16 cellular contexts compared by ENCODE assay signal in the genomic region with DNA sequence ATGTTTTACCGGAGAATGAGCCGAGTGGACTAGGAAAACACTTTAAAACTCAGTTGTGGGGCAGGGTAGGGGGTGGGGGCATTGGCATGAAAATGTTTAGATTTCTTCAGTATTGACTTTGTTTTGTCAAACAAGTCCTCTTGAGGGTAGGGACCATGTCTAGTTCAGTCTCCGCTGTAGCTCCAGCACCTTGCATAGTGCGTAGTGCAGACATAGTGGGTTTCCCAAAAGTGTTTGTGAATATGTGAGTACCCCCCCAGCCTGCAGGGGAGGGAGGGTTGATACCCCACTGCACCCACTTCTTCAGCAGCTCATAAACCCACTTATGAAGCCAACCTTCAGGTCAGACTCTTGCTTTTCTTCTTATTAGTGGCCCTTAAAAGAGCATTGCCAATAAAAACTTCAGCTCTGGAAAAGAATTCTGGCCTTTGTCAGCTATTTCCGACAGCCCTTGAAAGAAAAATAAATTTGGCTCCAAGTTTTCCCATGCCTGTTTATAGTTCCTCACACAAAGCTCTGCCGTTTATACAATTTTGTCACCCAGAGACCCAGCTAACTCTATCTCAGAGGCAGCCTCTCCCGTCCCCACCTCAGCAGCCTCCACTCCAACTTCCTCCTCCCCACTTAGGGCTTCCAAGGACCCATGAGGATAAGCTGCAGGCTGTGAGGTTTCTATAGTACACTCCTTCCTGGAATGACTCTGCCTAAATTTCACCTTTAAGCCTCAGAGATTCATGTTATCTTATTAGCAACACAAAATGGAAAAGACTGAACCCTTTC.
DNase-seq lines count a peak whose midpoint lies in the region; ATAC-seq, FAIRE-seq and TF ChIP-seq lines count a peak whose summit lies in the region.
"Had no signal": no experiment of that assay in that cellular context is flagged by ENCODE, and none has a peak within 500 bp of the region (broad histone marks: within the 10 kb centered on the region; RNA-seq: fewer than 3 reads in every experiment).

No MANE protein-coding gene starts in this region.

- TF ChIP-seq EP300 in H1 (IDR thresholded peaks at IDR 0.05; ENCODE audit: borderline replicate concordance in 1 of 2, low read depth in 2 of 2, low read length in 2 of 2) = no peak

- peak overlapping the region; percentile 31 for H4K5ac ChIP-seq in H1 (ENCODE audit: insufficient read length, low read depth, low read length)

- H3K79me2 ChIP-seq in H1 (ENCODE audit: control insufficient read depth in 1 of 2, insufficient read depth in 2 of 2, low read length in 2 of 2) = no peaks in the 10 kb centered on the region
- H3K79me2 ChIP-seq: parathyroid adenoma had no signal

- H3K4me3 ChIP-seq in H1 (ENCODE audit: extremely low read depth in 1 of 4, insufficient read depth in 2 of 4, low read depth in 3 of 4, low read length in 4 of 4) = no peak overlapping the region
- H3K4me3 ChIP-seq: colonic mucosa had no signal

- peak overlapping the region; percentile 7 for H2BK120ac ChIP-seq in H1 (replicated peaks; ENCODE audit: low read depth, low read length)

- CTCF ChIA-PET in H1 (lab: Charles Lee; ENCODE audit: partially characterized antibody) = interaction anchor here (0.6 to 12.1 kb wide), 36 partner anchors 8 to 146 kb away, joined by 3 to 154 read pairs (median 5); no protein-coding TSS in a partner anchor
- CTCF ChIA-PET in activated CD8-positive, alpha-beta memory T cell treated with anti-CD3 and anti-CD28 coated beads, Interleukin-2, amount 10 ng/mL, durations not matched to agents 7 days and 5 days (lab: Charles Lee) = interaction anchor here (0.6 to 3.2 kb wide), 17 partner anchors 9 to 620 kb away, joined by 3 to 44 read pairs (median 4); a partner anchor contains a TSS

- H3K27ac Mint-ChIP-seq in mesothelial cell of epicardium (peak overlapping the region; percentile 60), endothelial cell (ENCODE audit: unreplicated experiment) (no peak overlapping the region)
- no peak overlapping the region for H3K27ac Mint-ChIP-seq in activated CD8-positive, alpha-beta memory T cell treated with anti-CD3 and anti-CD28 coated beads, Interleukin-2, amount 10 ng/mL, durations not matched to agents 7 days and 5 days
- H3K27ac Mint-ChIP-seq: CD8-positive, alpha-beta T cell; T-helper 1 cell treated with Interleukin-12 subunit alpha and Interleukin-12 subunit beta and Interleukin-4 antibody, amounts not matched to agents 30 μg/mL and 1 μg/mL, for 36 hours had no signal

- H3K14ac ChIP-seq in H1 (ENCODE audit: insufficient read length) = no peak overlapping the region

- no peaks in the 10 kb centered on the region for H4K20me1 ChIP-seq in H1 (replicated peaks in 1 of 2; ENCODE audit: control insufficient read depth in 1 of 2, insufficient read depth in 2 of 2, low read length in 2 of 2)

- peak overlapping the region; percentile 6; the same call in 1 of the 2 replicates for H3K27ac ChIP-seq in H1 (ENCODE audit: low read depth, low read length)
- H3K27ac ChIP-seq: colonic mucosa, HL-60, KMS-11, parathyroid adenoma had no signal

- H3K36me3 ChIP-seq in H1 (ENCODE audit: control insufficient read depth in 2 of 4, insufficient read depth in 4 of 4, low read length in 3 of 4) = no peaks in the 10 kb centered on the region
- H3K36me3 ChIP-seq: colonic mucosa had no signal

- H2AFZ ChIP-seq in H1 (ENCODE audit: low read length) = peak overlapping the region; percentile 48; the same call in 1 of the 2 replicates
- H2AFZ ChIP-seq: parathyroid adenoma had no signal

- no peak overlapping the region for H3K4me3 Mint-ChIP-seq in mesothelial cell of epicardium
- H3K4me3 Mint-ChIP-seq in activated CD8-positive, alpha-beta memory T cell treated with anti-CD3 and anti-CD28 coated beads, Interleukin-2, amount 10 ng/mL, durations not matched to agents 7 days and 5 days = no peak overlapping the region
- no peak overlapping the region for H3K4me3 Mint-ChIP-seq in endothelial cell (ENCODE audit: unreplicated experiment)
- H3K4me3 Mint-ChIP-seq: CD8-positive, alpha-beta T cell; T-helper 1 cell treated with Interleukin-12 subunit alpha and Interleukin-12 subunit beta and Interleukin-4 antibody, amounts not matched to agents 30 μg/mL and 1 μg/mL, for 36 hours had no signal

- TF ChIP-seq RAD21 in H1 (IDR thresholded peaks at IDR 0.05 in 1 of 2, conservative IDR thresholded peaks at IDR 0.05 in 1 of 2; ENCODE audit: low read depth in 2 of 2, low read length in 2 of 2) = no peak

- POLR2A ChIA-PET in H1 (lab: Charles Lee; ENCODE audit: partially characterized antibody) = interaction anchor here (0.5 to 1.7 kb wide), 7 partner anchors 55 to 273 kb away, joined by 3 to 6 read pairs (median 4); no protein-coding TSS in a partner anchor

- no peak overlapping the region for H3K4ac ChIP-seq in H1 (replicated peaks; ENCODE audit: insufficient read length, low read depth, low read length)

- no peak overlapping the region for H3K23ac ChIP-seq in H1 (ENCODE audit: insufficient read length)

- H2BK20ac ChIP-seq in H1 (ENCODE audit: low read length) = peak overlapping the region; percentile 6; the same call in 1 of the 2 replicates

- peaks cover 9 to 23% (median 15%) of the 10 kb centered on the region in 4 experiments for H3K4me1 ChIP-seq in H1 (replicated peaks in 1 of 4; ENCODE audit: control insufficient read depth in 3 of 4, insufficient read depth in 4 of 4, low read length in 3 of 4)
- H3K4me1 ChIP-seq: colonic mucosa, parathyroid adenoma had no signal

- ATAC-seq in left cardiac atrium (peak; percentile 15 to 59), HG02840 (IDR thresholded peaks at IDR 0.05; ENCODE audit: low FRiP score, unreplicated experiment) (no peak)
- ATAC-seq in activated CD8-positive, alpha-beta memory T cell treated with anti-CD3 and anti-CD28 coated beads, Interleukin-2, amount 10 ng/mL, durations not matched to agents 7 days and 5 days = no peak

- no peak overlapping the region for H3K9ac ChIP-seq in H1 (replicated peaks in 1 of 4; ENCODE audit: extremely low read depth in 1 of 4, low read depth in 3 of 4, low read length in 3 of 4)
- H3K9ac ChIP-seq: KMS-11, parathyroid adenoma had no signal

- H4K91ac ChIP-seq in H1 (replicated peaks; ENCODE audit: insufficient read length, low read length) = peak overlapping the region; percentile 78

- no peak for DNase-seq in left cardiac atrium
- no peak for DNase-seq in cardiac septum (ENCODE audit: low spot score)
- DNase-seq in H1 (ENCODE audit: low read depth in 1 of 2, low spot score in 2 of 2) = no peak
- no peak for DNase-seq in mesothelial cell of epicardium (ENCODE audit: low spot score in 2 of 2, unreplicated experiment in 2 of 2)
- no peak for DNase-seq in activated CD8-positive, alpha-beta memory T cell treated with anti-CD3 and anti-CD28 coated beads, Interleukin-2, amount 10 ng/mL, durations not matched to agents 7 days and 5 days
- DNase-seq in NCI-H146 (lab: John Stamatoyannopoulos, UW) = no peak
- no peak for DNase-seq in endothelial cell (ENCODE audit: low spot score)
- DNase-seq: activated gamma-delta T cell, glutamatergic neuron had no signal

- no peaks in the 10 kb centered on the region for H3K23me2 ChIP-seq in H1 (ENCODE audit: low read depth, low read length)

- H3K36me3 Mint-ChIP-seq in mesothelial cell of epicardium (no peaks in the 10 kb centered on the region), endothelial cell (ENCODE audit: low read depth, unreplicated experiment) (no peaks in the 10 kb centered on the region)
- no peaks in the 10 kb centered on the region for H3K36me3 Mint-ChIP-seq in activated CD8-positive, alpha-beta memory T cell treated with anti-CD3 and anti-CD28 coated beads, Interleukin-2, amount 10 ng/mL, durations not matched to agents 7 days and 5 days
- H3K36me3 Mint-ChIP-seq: CD8-positive, alpha-beta T cell had no signal

- WGBS in H1 (ENCODE audit: extremely low coverage in 1 of 2, insufficient coverage in 1 of 2, insufficient read length in 1 of 2, insufficient replicate concordance in 2 of 2, low coverage in 1 of 2, low lambda C conversion rate in 2 of 2, missing lambda C conversion rate in 1 of 2), 2 experiments = 75% methylated on average over 7 of the region's 7 CpGs; no CpG with 5 or more reads in 1 of the 2 experiments

- no peaks in the 10 kb centered on the region for H3K79me1 ChIP-seq in H1 (ENCODE audit: low read depth, low read length)

- no peak for TF ChIP-seq POLR2A in H1 (IDR thresholded peaks at IDR 0.05; ENCODE audit: control extremely low read depth in 1 of 2, low read depth in 2 of 2, low read length in 2 of 2)

- no peak overlapping the region; the same call in 1 of the 2 replicates for H4K8ac ChIP-seq in H1 (ENCODE audit: extremely low read depth, insufficient read depth, low read length)

- H3K4me2 ChIP-seq in H1 (ENCODE audit: insufficient read depth in 1 of 2, low read depth in 2 of 2, low read length in 2 of 2) = no peak overlapping the region
- H3K4me2 ChIP-seq: KMS-11 had no signal

- H2BK5ac ChIP-seq in H1 (ENCODE audit: low read depth, low read length) = peak overlapping the region; percentile 61; the same call in 1 of the 2 replicates

- no peaks in the 10 kb centered on the region for H3K9me3 ChIP-seq in H1 (ENCODE audit: insufficient read depth in 2 of 2, low read depth in 1 of 2, low read length in 1 of 2)
- H3K9me3 ChIP-seq: colonic mucosa had no signal

- H3K27me3 Mint-ChIP-seq in mesothelial cell of epicardium (ENCODE audit: low read depth) = peaks cover 1% of the 10 kb centered on the region
- peaks cover 15% of the 10 kb centered on the region for H3K27me3 Mint-ChIP-seq in activated CD8-positive, alpha-beta memory T cell treated with anti-CD3 and anti-CD28 coated beads, Interleukin-2, amount 10 ng/mL, durations not matched to agents 7 days and 5 days
- H3K27me3 Mint-ChIP-seq in endothelial cell (ENCODE audit: unreplicated experiment) = peaks cover 11% of the 10 kb centered on the region

- H3K56ac ChIP-seq in H1 (replicated peaks; ENCODE audit: insufficient read length, low read depth, low read length) = no peak overlapping the region

- H3K9me3 Mint-ChIP-seq in mesothelial cell of epicardium = no peaks in the 10 kb centered on the region
- no peaks in the 10 kb centered on the region for H3K9me3 Mint-ChIP-seq in activated CD8-positive, alpha-beta memory T cell treated with anti-CD3 and anti-CD28 coated beads, Interleukin-2, amount 10 ng/mL, durations not matched to agents 7 days and 5 days (ENCODE audit: low read depth)
- H3K9me3 Mint-ChIP-seq in endothelial cell (ENCODE audit: unreplicated experiment) = no peaks in the 10 kb centered on the region
- H3K9me3 Mint-ChIP-seq: CD8-positive, alpha-beta T cell; T-helper 1 cell treated with Interleukin-12 subunit alpha and Interleukin-12 subunit beta and Interleukin-4 antibody, amounts not matched to agents 30 μg/mL and 1 μg/mL, for 36 hours had no signal

- FAIRE-seq in H1 (lab: Jason Lieb, UNC) = no peak

- H2BK15ac ChIP-seq in H1 (ENCODE audit: low read length) = no peak overlapping the region

- peak overlapping the region; percentile 82; the same call in 1 of the 2 replicates for H2BK12ac ChIP-seq in H1 (ENCODE audit: low read depth, low read length)

- intact Hi-C loops in left cardiac atrium (cut with DNase I) (loop anchor here in 1 of 2 donors (2.0 kb wide), 1 partner anchor 92 kb away; no protein-coding TSS in a partner anchor), cardiac septum (cut with DNase I) (loop anchor here (2.0 to 5.0 kb wide), 2 partner anchors 92 to 111 kb away; a partner anchor contains a TSS)

- H3K27me3 ChIP-seq in H1 (replicated peaks in 1 of 4; ENCODE audit: control insufficient read depth in 3 of 4, extremely low read depth in 1 of 4, insufficient read depth in 3 of 4, low read length in 3 of 4) = no peaks in the 10 kb centered on the region
- H3K27me3 ChIP-seq: colonic mucosa had no signal

- TF ChIP-seq CTCF in H1 (IDR thresholded peaks at IDR 0.05; ENCODE audit: control extremely low read depth in 1 of 3, insufficient read depth in 1 of 3, low read depth in 1 of 3, low read length in 3 of 3) (no peak), mesothelial cell of epicardium (IDR thresholded peaks at IDR 0.05; ENCODE audit: unreplicated experiment) (no peak), endothelial cell (IDR thresholded peaks at IDR 0.05; ENCODE audit: unreplicated experiment) (no peak)

- H2AK5ac ChIP-seq in H1 (ENCODE audit: low read depth, low read length) = peak overlapping the region; percentile 42; the same call in 1 of the 2 replicates

- H3K18ac ChIP-seq in H1 (ENCODE audit: extremely low read depth, low read length) = no peak overlapping the region; the same call in 1 of the 2 replicates

- H3K4me1 Mint-ChIP-seq in mesothelial cell of epicardium (peaks cover 7% of the 10 kb centered on the region), endothelial cell (ENCODE audit: unreplicated experiment) (peaks cover 11% of the 10 kb centered on the region)
- peaks cover 7% of the 10 kb centered on the region for H3K4me1 Mint-ChIP-seq in activated CD8-positive, alpha-beta memory T cell treated with anti-CD3 and anti-CD28 coated beads, Interleukin-2, amount 10 ng/mL, durations not matched to agents 7 days and 5 days

Comparison
In these comparisons a context has a peak if more than half of its experiments do, and no peak if none do; other contexts are left out.
1. ATAC-seq: peak in left cardiac atrium (2 of 2); none in activated CD8-positive, alpha-beta memory T cell treated with anti-CD3 and anti-CD28 coated beads, Interleukin-2, amount 10 ng/mL, durations not matched to agents 7 days and 5 days (single experiment) and HG02840 (single experiment).